Comparison of ENCODE assay signal across 8 cellular contexts in genomic region chr1:144104000-144104677, GRCh38.
A peak's percentile ranks its signal among the peaks of the same experiment; 100 is the strongest.
DNase-seq lines count a peak whose midpoint lies in the region; ATAC-seq and TF ChIP-seq lines count a peak whose summit lies in the region.
"Not testable (repeated sequence)": the region's sequence is repeated elsewhere in the genome, so short reads cannot be mapped to it uniquely, and the experiment has no call there.

No MANE protein-coding gene starts in this region.

- CTCF ChIA-PET in SK-N-SH (lab: Yijun Ruan, JAX), result interaction anchor here (0.7 kb wide), 1 partner anchor 424 kb away, joined by 3 read pairs; no protein-coding TSS in a partner anchor

- peak; percentile 30 for DNase-seq in G401 (ENCODE audit: low spot score)
- DNase-seq in SK-N-SH, result peak; percentile 28
- DNase-seq in activated CD8-positive, alpha-beta memory T cell treated with anti-CD3 and anti-CD28 coated beads for 48 hours (ENCODE audit: low read depth in 2 of 3, low spot score in 2 of 3), result peak; percentile 9 to 16 (median 13)
- peak in 6 of 7 donors; percentile 18 to 75 (median 48) for DNase-seq in adrenal gland
- not testable (repeated sequence) for DNase-seq in foreskin keratinocyte
- peak; percentile 51 to 82 for DNase-seq in memory B cell (ENCODE audit: low spot score in 2 of 2)
- DNase-seq in stimulated activated CD4-positive, alpha-beta T cell treated with anti-CD3 and anti-CD28 coated beads, Interleukin-15, amount 100 ng/mL, for 1 hour (ENCODE audit: low read depth in 1 of 2, low spot score in 1 of 2), result peak; percentile 12 to 40
- peak; percentile 33 to 49 for DNase-seq in tibial nerve (ENCODE audit: low spot score in 2 of 2)

- not testable (repeated sequence) for H3K27me3 ChIP-seq in SK-N-SH (ENCODE audit: insufficient read depth); adrenal gland; foreskin keratinocyte; tibial nerve

- TF ChIP-seq CTCF in SK-N-SH (IDR thresholded peaks at IDR 0.05); adrenal gland (IDR thresholded peaks at IDR 0.05); foreskin keratinocyte (conservative IDR thresholded peaks at IDR 0.05); tibial nerve (IDR thresholded peaks at IDR 0.05): not testable (repeated sequence)

- intact Hi-C loops in adrenal gland (cut with DNase I), result not testable (repeated sequence)

- not testable (repeated sequence) for H3K4me1 ChIP-seq in SK-N-SH (ENCODE audit: control insufficient read depth in 1 of 2, insufficient read depth in 2 of 2, low read depth in 1 of 2, low read length in 1 of 2); adrenal gland (replicated peaks in 1 of 2); foreskin keratinocyte; tibial nerve

- H3K27ac ChIP-seq in SK-N-SH (ENCODE audit: low read depth in 2 of 2, low read length in 1 of 2); adrenal gland; foreskin keratinocyte; tibial nerve: not testable (repeated sequence)

- not testable (repeated sequence) for H3K27ac Mint-ChIP-seq in memory B cell

- TF ChIP-seq EP300 in SK-N-SH (IDR thresholded peaks at IDR 0.05; ENCODE audit: borderline replicate concordance in 1 of 2, low read depth in 1 of 2, low read length in 1 of 2); tibial nerve (IDR thresholded peaks at IDR 0.05): not testable (repeated sequence)

- not testable (repeated sequence) for H3K4me2 ChIP-seq in SK-N-SH

- H3K4me1 Mint-ChIP-seq in memory B cell, result not testable (repeated sequence)

- not testable (repeated sequence) for H3K36me3 Mint-ChIP-seq in memory B cell

- WGBS in SK-N-SH (ENCODE audit: low lambda C conversion rate), result 46% methylated on average over 14 of the region's 14 CpGs
- 80 to 88% (median 85%) methylated on average over 14 of the region's 14 CpGs for WGBS in adrenal gland, 4 donors
- WGBS in tibial nerve, 2 donors, result 81 to 84% methylated on average over 14 of the region's 14 CpGs

- ATAC-seq in foreskin keratinocyte, result peak; percentile 45
- ATAC-seq in memory B cell (ENCODE audit: low read depth), result not testable (repeated sequence)

- H3K9ac ChIP-seq in SK-N-SH, result not testable (repeated sequence)

- H3K4me3 Mint-ChIP-seq in memory B cell, result not testable (repeated sequence)

- not testable (repeated sequence) for H3K9me3 ChIP-seq in SK-N-SH; adrenal gland (replicated peaks in 1 of 3)
- peaks cover 0 to 18% (median 0%) of the 10 kb centered on the region in 4 donors for H3K9me3 ChIP-seq in tibial nerve

- TF ChIP-seq RAD21 in SK-N-SH (IDR thresholded peaks at IDR 0.05; ENCODE audit: low read length), result not testable (repeated sequence)

- H4K20me1 ChIP-seq in SK-N-SH (ENCODE audit: insufficient read depth), result not testable (repeated sequence)

- H3F3A ChIP-seq in SK-N-SH (replicated peaks; ENCODE audit: insufficient read depth), result not testable (repeated sequence)

- not testable (repeated sequence) for H3K4me3 ChIP-seq in SK-N-SH (ENCODE audit: low read depth in 2 of 2, low read length in 1 of 2); adrenal gland; tibial nerve

- POLR2A ChIA-PET in SK-N-SH (lab: Yijun Ruan, JAX), result not testable (repeated sequence)

- not testable (repeated sequence) for H3K9me2 ChIP-seq in SK-N-SH

- not testable (repeated sequence) for H3K27me3 Mint-ChIP-seq in memory B cell

- H3K79me2 ChIP-seq in SK-N-SH (ENCODE audit: insufficient read depth), result not testable (repeated sequence)

- not testable (repeated sequence) for TF ChIP-seq POLR2A in adrenal gland (IDR thresholded peaks at IDR 0.05); tibial nerve (IDR thresholded peaks at IDR 0.05)

- in situ Hi-C loops in G401 (cut with HindIII; ENCODE audit: low sequenced_read_pairs), result not testable (repeated sequence)

- H3K36me3 ChIP-seq in SK-N-SH (replicated peaks in 1 of 2; ENCODE audit: control insufficient read depth in 1 of 2, insufficient read depth in 2 of 2, low read length in 1 of 2); adrenal gland (replicated peaks in 1 of 2); tibial nerve: not testable (repeated sequence)

- not testable (repeated sequence) for H3K9me3 Mint-ChIP-seq in memory B cell

- not testable (repeated sequence) for H2AFZ ChIP-seq in SK-N-SH (ENCODE audit: low read depth)
